In the genomic region with DNA sequence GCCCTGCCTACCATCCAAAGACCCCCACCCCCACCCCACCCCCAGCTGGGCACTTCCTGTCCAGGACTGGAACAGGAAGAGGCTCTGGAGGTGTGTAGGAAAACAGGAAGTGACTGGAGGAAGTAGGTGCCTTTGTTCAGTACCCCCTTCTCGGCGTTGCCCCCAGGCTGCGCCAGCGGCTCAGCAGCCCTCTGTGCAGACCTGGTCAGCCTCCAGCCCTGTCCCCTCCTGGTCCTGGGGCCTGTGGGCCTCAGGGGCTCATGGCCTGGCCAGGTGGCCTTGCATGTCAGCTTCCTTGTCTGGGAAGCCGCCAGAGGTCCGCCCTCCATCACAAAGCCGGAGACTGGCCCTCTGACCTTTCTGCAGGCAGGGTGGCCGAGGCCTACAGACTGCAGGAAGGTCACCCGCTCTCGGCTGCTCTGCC, we compare ENCODE assay signal across 30 cellular contexts. TPM values are rescaled to one million over a fixed set of nuclear protein-coding genes. Genes with fewer than 3 reads are reported as not detected.
DNase-seq lines count a peak whose midpoint lies in the region; ATAC-seq and TF ChIP-seq lines count a peak whose summit lies in the region.
"Had no signal": no experiment of that assay in that cellular context is flagged by ENCODE, and none has a peak within 500 bp of the region (broad histone marks: within the 10 kb centered on the region; RNA-seq: fewer than 3 reads in every experiment).

No MANE protein-coding gene starts in this region.

- no peak overlapping the region for H3K4me3 Mint-ChIP-seq in endothelial cell (ENCODE audit: unreplicated experiment)
- H3K4me3 Mint-ChIP-seq: dendritic cell treated with granulocyte-macrophage colony-stimulating factor and Interleukin-4, amounts not matched to agents 40 ng/mL and 50 ng/mL, for 4 days; immature natural killer cell; neural crest cell; type B pancreatic cell had no signal

- H3K4me3 ChIP-seq in left ventricle myocardium inferior (no peak overlapping the region), right atrium auricular region (no peak overlapping the region), lower lobe of right lung (no peak overlapping the region)
- H3K4me3 ChIP-seq: ascending aorta, SJSA1 had no signal

- H3K4me1 Mint-ChIP-seq in endothelial cell (ENCODE audit: unreplicated experiment) = peaks cover 34% of the 10 kb centered on the region

- peak overlapping the region; percentile 85 for H3K27ac Mint-ChIP-seq in endothelial cell (ENCODE audit: unreplicated experiment)
- H3K27ac Mint-ChIP-seq: dendritic cell treated with granulocyte-macrophage colony-stimulating factor and Interleukin-4, amounts not matched to agents 40 ng/mL and 50 ng/mL, for 4 days; type B pancreatic cell had no signal

- H3K36me3 Mint-ChIP-seq in endothelial cell (ENCODE audit: low read depth, unreplicated experiment) = peaks cover 51% of the 10 kb centered on the region
- H3K36me3 Mint-ChIP-seq: immature natural killer cell, T-cell, type B pancreatic cell had no signal

- H3K27me3 Mint-ChIP-seq in endothelial cell (ENCODE audit: unreplicated experiment) = peaks cover 37% of the 10 kb centered on the region
- H3K27me3 Mint-ChIP-seq: T-cell had no signal

- H3K27me3 ChIP-seq in left ventricle myocardium inferior (ENCODE audit: low read depth) (peaks cover 35% of the 10 kb centered on the region), right atrium auricular region (no peaks in the 10 kb centered on the region), lower lobe of right lung (ENCODE audit: low read depth) (peaks cover 11% of the 10 kb centered on the region)
- H3K27me3 ChIP-seq: ascending aorta had no signal

- H3K27ac ChIP-seq in left ventricle myocardium inferior (replicated peaks) = peak overlapping the region; percentile 62
- H3K27ac ChIP-seq in right atrium auricular region = no peak overlapping the region
- H3K27ac ChIP-seq in lower lobe of right lung = peak overlapping the region; percentile 46
- H3K27ac ChIP-seq: ascending aorta, epithelial cell of prostate, KMS-11, SJSA1 had no signal

- intact Hi-C loops in left ventricle myocardium inferior (cut with micrococcal nuclease) = no loop called here
- intact Hi-C loops in lower lobe of right lung (cut with DNase I) = no loop called here

- H3K36me3 ChIP-seq in left ventricle myocardium inferior (peaks cover 5% of the 10 kb centered on the region), right atrium auricular region (no peaks in the 10 kb centered on the region), lower lobe of right lung (no peaks in the 10 kb centered on the region)
- H3K36me3 ChIP-seq: ascending aorta, SJSA1 had no signal

- peak; percentile 4 to 11 for ATAC-seq in lower lobe of right lung
- ATAC-seq: T-cell had no signal

- no peaks in the 10 kb centered on the region for H3K9me3 ChIP-seq in left ventricle myocardium inferior (replicated peaks)
- no peaks in the 10 kb centered on the region for H3K9me3 ChIP-seq in right atrium auricular region
- no peaks in the 10 kb centered on the region for H3K9me3 ChIP-seq in lower lobe of right lung
- H3K9me3 ChIP-seq: ascending aorta had no signal

- TF ChIP-seq CTCF in left ventricle myocardium inferior (IDR thresholded peaks at IDR 0.05; ENCODE audit: borderline replicate concordance) (no peak), right atrium auricular region (IDR thresholded peaks at IDR 0.05) (no peak), endothelial cell (IDR thresholded peaks at IDR 0.05; ENCODE audit: unreplicated experiment) (no peak), lower lobe of right lung (IDR thresholded peaks at IDR 0.05) (no peak)

- DNase-seq in left ventricle myocardium inferior (no peak), right atrium auricular region (ENCODE audit: low spot score) (no peak), endothelial cell (ENCODE audit: low spot score) (peak; percentile 52), lower lobe of right lung (no peak), DMS79 (lab: John Stamatoyannopoulos, UW) (no peak), NCI-H774 (lab: John Stamatoyannopoulos, UW) (no peak), DMS153 treated with DMSO at 0.1 percent for 48 hours (lab: John Stamatoyannopoulos, UW; ENCODE audit: unreplicated experiment) (no peak), amygdala (lab: John Stamatoyannopoulos, UW) (no peak)
- DNase-seq: ACHN; activated CD4-positive, alpha-beta T cell treated with anti-CD3 and anti-CD28 coated beads for 48 hours; activated naive CD4-positive, alpha-beta T cell treated with anti-CD3 and anti-CD28 coated beads, Interleukin-2, amount 50 U/mL, for 16 hours; C1 segment of cervical spinal cord; Calu3; caudate nucleus; hippocampal formation; immature natural killer cell; NCI-H1694 treated with DMSO at 0.1 percent for 48 hours; NCI-H2171 treated with DMSO at 0.1 percent for 48 hours; NCI-H526; T-cell had no signal

- no peaks in the 10 kb centered on the region for H3K9me3 Mint-ChIP-seq in endothelial cell (ENCODE audit: unreplicated experiment)
- H3K9me3 Mint-ChIP-seq: dendritic cell treated with granulocyte-macrophage colony-stimulating factor and Interleukin-4, amounts not matched to agents 40 ng/mL and 50 ng/mL, for 4 days; immature natural killer cell; neural crest cell; T-cell; type B pancreatic cell had no signal

- H3K4me1 ChIP-seq in left ventricle myocardium inferior = peaks cover 22% of the 10 kb centered on the region
- H3K4me1 ChIP-seq in right atrium auricular region = peaks cover 0 to 8% of the 10 kb centered on the region in 2 donors
- H3K4me1 ChIP-seq in lower lobe of right lung = peaks cover 4% of the 10 kb centered on the region
- H3K4me1 ChIP-seq: ascending aorta had no signal

RNA-seq across cellular contexts. Expression of gene FLT4, which starts 26.0 kb away (rescaled TPM):
- total RNA-seq in left ventricle myocardium inferior (6.1 TPM), right atrium auricular region (1 to 10 TPM; 2.0 to 4.2 TPM), endothelial cell (ENCODE audit: unreplicated experiment) (541 TPM), lower lobe of right lung (24.8 TPM)
- total RNA-seq: Calu3, HT-29, SJSA1 had no signal

RNA-seq across cellular contexts. Expression of gene SCGB3A1, which starts 32.1 kb away (rescaled TPM):
- total RNA-seq in left ventricle myocardium inferior = not detected
- not detected for total RNA-seq in right atrium auricular region
- total RNA-seq in endothelial cell (ENCODE audit: unreplicated experiment) = 5.4 TPM
- 1,318 TPM for total RNA-seq in lower lobe of right lung
- total RNA-seq: ascending aorta, Calu3, fibroblast of villous mesenchyme, HT-29, neural crest cell, posterior vena cava, SJSA1 had no signal

Comparison
In these comparisons a context has a peak if more than half of its experiments do, and no peak if none do; other contexts are left out.
1. H3K27ac ChIP-seq: peak in left ventricle myocardium inferior (single experiment) and lower lobe of right lung (single experiment); none in right atrium auricular region (0 of 2).
2. RNA of gene FLT4, which starts 26.0 kb away (total RNA-seq): 541 TPM in endothelial cell (single experiment); 24.8 TPM in lower lobe of right lung (single experiment), 6.1 TPM in left ventricle myocardium inferior (single experiment) and 2.0 to 4.2 TPM in right atrium auricular region; every median in the first group is over 10 times any median in the second.
3. RNA of gene SCGB3A1, which starts 32.1 kb away (total RNA-seq): 1,318 TPM in lower lobe of right lung (single experiment); 5.4 TPM in endothelial cell (single experiment), not detected in left ventricle myocardium inferior (single experiment) and not detected in right atrium auricular region; every median in the first group is over 100 times any median in the second.